18 cellular contexts compared by ENCODE assay signal in genomic region chr10:1390200-1390599, GRCh38.
A peak's percentile ranks its signal among the peaks of the same experiment; 100 is the strongest.
DNase-seq lines count a peak whose midpoint lies in the region; ATAC-seq and TF ChIP-seq lines count a peak whose summit lies in the region.
"Had no signal": no experiment of that assay in that cellular context is flagged by ENCODE, and none has a peak within 500 bp of the region (broad histone marks: within the 10 kb centered on the region; RNA-seq: fewer than 3 reads in every experiment).

No MANE protein-coding gene starts in this region.

- no peak overlapping the region for H3K4me3 ChIP-seq in esophagus muscularis mucosa
- H3K4me3 ChIP-seq: BLaER1 treated with 17β-estradiol and CSF1 and Interleukin-3, amounts not matched to agents 10 nM and 100 nM; HAP-1 had no signal

- no peaks in the 10 kb centered on the region for H3K36me3 Mint-ChIP-seq in activated CD8-positive, alpha-beta memory T cell treated with anti-CD3 and anti-CD28 coated beads, Interleukin-2, amount 10 ng/mL, durations not matched to agents 7 days and 5 days
- H3K36me3 Mint-ChIP-seq: CD14-positive monocyte; CD8-positive, alpha-beta memory T cell had no signal

- H3K4me3 Mint-ChIP-seq in activated CD8-positive, alpha-beta memory T cell treated with anti-CD3 and anti-CD28 coated beads, Interleukin-2, amount 10 ng/mL, durations not matched to agents 7 days and 5 days = no peak overlapping the region
- H3K4me3 Mint-ChIP-seq: CD14-positive monocyte; CD4-positive, alpha-beta T cell; CD8-positive, alpha-beta memory T cell; HFFc6 had no signal

- WGBS in esophagus muscularis mucosa = 89% methylated on average over 3 of the region's 3 CpGs

- H3K9me3 ChIP-seq in esophagus muscularis mucosa = peaks cover 0 to 9% (median 0%) of the 10 kb centered on the region in 4 donors
- H3K9me3 ChIP-seq: BE2C, HAP-1 had no signal

- no peak for TF ChIP-seq EP300 in esophagus muscularis mucosa (IDR thresholded peaks at IDR 0.05)

- intact Hi-C loops in esophagus muscularis mucosa (cut with DNase I) = no loop called here
- intact Hi-C loops in posterior vena cava (cut with DNase I) = no loop called here

- H3K27ac ChIP-seq in esophagus muscularis mucosa (replicated peaks in 1 of 4) = no peak overlapping the region
- H3K27ac ChIP-seq: 22Rv1; BLaER1 treated with 17β-estradiol and CSF1 and Interleukin-3, amounts not matched to agents 10 nM and 100 nM had no signal

- H3K4me1 ChIP-seq in esophagus muscularis mucosa = no peaks in the 10 kb centered on the region
- H3K4me1 ChIP-seq: BE2C, HAP-1 had no signal

- TF ChIP-seq CTCF in esophagus muscularis mucosa (IDR thresholded peaks at IDR 0.05) = no peak

- peaks cover 14% of the 10 kb centered on the region for H3K27me3 Mint-ChIP-seq in activated CD8-positive, alpha-beta memory T cell treated with anti-CD3 and anti-CD28 coated beads, Interleukin-2, amount 10 ng/mL, durations not matched to agents 7 days and 5 days

- ATAC-seq in activated CD8-positive, alpha-beta memory T cell treated with anti-CD3 and anti-CD28 coated beads, Interleukin-2, amount 10 ng/mL, durations not matched to agents 7 days and 5 days = no peak

- H3K36me3 ChIP-seq in esophagus muscularis mucosa = no peaks in the 10 kb centered on the region
- H3K36me3 ChIP-seq: BE2C; BLaER1 treated with 17β-estradiol and CSF1 and Interleukin-3, amounts not matched to agents 10 nM and 100 nM; HAP-1 had no signal

- H3K4me1 Mint-ChIP-seq in activated CD8-positive, alpha-beta memory T cell treated with anti-CD3 and anti-CD28 coated beads, Interleukin-2, amount 10 ng/mL, durations not matched to agents 7 days and 5 days = no peaks in the 10 kb centered on the region
- H3K4me1 Mint-ChIP-seq: CD14-positive monocyte; CD8-positive, alpha-beta memory T cell had no signal

- CTCF ChIA-PET in activated CD8-positive, alpha-beta memory T cell treated with anti-CD3 and anti-CD28 coated beads, Interleukin-2, amount 10 ng/mL, durations not matched to agents 7 days and 5 days (lab: Charles Lee) = no interaction called here

- TF ChIP-seq POLR2A in esophagus muscularis mucosa (IDR thresholded peaks at IDR 0.05; ENCODE audit: low read depth) = no peak

- no peak overlapping the region for H3K27ac Mint-ChIP-seq in activated CD8-positive, alpha-beta memory T cell treated with anti-CD3 and anti-CD28 coated beads, Interleukin-2, amount 10 ng/mL, durations not matched to agents 7 days and 5 days
- H3K27ac Mint-ChIP-seq: CD14-positive monocyte; CD4-positive, alpha-beta T cell; HFFc6 had no signal

- H3K27me3 ChIP-seq in esophagus muscularis mucosa = no peaks in the 10 kb centered on the region
- H3K27me3 ChIP-seq: BE2C; BLaER1 treated with 17β-estradiol and CSF1 and Interleukin-3, amounts not matched to agents 10 nM and 100 nM had no signal

- H3K9me3 Mint-ChIP-seq in activated CD8-positive, alpha-beta memory T cell treated with anti-CD3 and anti-CD28 coated beads, Interleukin-2, amount 10 ng/mL, durations not matched to agents 7 days and 5 days (ENCODE audit: low read depth) = no peaks in the 10 kb centered on the region
- H3K9me3 Mint-ChIP-seq: CD4-positive, alpha-beta T cell had no signal

- DNase-seq in activated CD8-positive, alpha-beta memory T cell treated with anti-CD3 and anti-CD28 coated beads for 24 hours = peak; percentile 1
- DNase-seq in activated CD8-positive, alpha-beta memory T cell treated with anti-CD3 and anti-CD28 coated beads, Interleukin-2, amount 10 ng/mL, durations not matched to agents 7 days and 5 days = no peak
- peak; percentile 1 for DNase-seq in D341Med (ENCODE audit: low spot score)
- peak; percentile 79 for DNase-seq in esophagus muscularis mucosa (ENCODE audit: extremely low spot score)
- no peak for DNase-seq in posterior vena cava (ENCODE audit: low spot score)
- DNase-seq in pons (ENCODE audit: low spot score) = no peak
- DNase-seq: AML-193; BE2C; CD4-positive, alpha-beta T cell; CD8-positive, alpha-beta memory T cell; DMS53; DMS79 treated with DMSO at 0.1 percent for 48 hours; GOT3; HFFc6 had no signal

Comparison
In these comparisons a context has a peak if more than half of its experiments do, and no peak if none do; other contexts are left out.
1. DNase-seq: peak in activated CD8-positive, alpha-beta memory T cell treated with anti-CD3 and anti-CD28 coated beads for 24 hours (single experiment), D341Med (single experiment) and esophagus muscularis mucosa (single experiment); none in activated CD8-positive, alpha-beta memory T cell treated with anti-CD3 and anti-CD28 coated beads, Interleukin-2, amount 10 ng/mL, durations not matched to agents 7 days and 5 days (single experiment), posterior vena cava (single experiment) and pons (single experiment).